Comparison of ENCODE assay signal across 8 cellular contexts in the genomic region with DNA sequence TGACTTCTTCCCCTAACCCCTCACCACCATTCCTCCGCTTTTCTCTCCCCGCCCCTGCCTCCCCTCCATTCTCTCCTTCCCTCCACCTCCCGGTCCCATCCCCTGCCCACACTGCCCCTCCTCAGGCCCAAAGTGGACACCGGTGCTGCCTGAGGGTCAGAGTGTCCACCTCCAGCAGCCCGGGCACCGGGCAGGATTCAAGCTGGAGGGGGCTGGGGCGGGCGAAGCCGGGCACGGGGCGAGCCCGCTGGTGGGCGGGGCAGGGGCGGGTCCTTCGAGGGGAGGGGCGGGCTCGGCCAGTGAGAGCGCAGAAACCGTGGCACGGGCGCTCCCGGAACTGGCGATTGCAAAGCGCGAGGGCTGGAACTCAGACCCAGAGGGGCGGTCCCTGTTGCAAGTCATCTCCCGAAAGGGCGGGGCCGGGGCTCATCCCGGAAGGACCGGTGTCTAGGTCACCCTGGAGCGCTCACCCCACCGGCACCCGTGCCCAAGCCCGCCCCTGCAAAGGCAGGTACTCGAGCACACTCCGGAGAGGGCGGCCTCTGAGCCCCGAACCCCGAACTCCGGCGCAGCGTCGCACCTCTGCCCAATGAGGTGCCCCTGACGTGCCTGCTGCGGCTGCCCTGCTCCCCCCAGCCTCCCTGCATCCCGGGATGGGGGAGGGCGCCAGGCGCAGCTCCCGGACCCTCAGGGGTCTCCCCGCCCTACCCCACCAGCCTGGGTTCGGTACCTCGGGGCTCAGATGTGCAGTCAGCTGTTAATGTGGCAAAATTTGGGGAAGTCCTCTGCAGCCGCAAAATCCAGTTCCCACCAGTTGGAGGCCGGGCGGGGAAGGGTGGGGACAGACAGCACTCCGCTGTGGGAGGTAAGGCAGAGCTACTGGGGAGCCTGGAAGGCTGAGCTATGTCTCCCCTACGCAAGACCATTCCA.
DNase-seq lines count a peak whose midpoint lies in the region; ATAC-seq and TF ChIP-seq lines count a peak whose summit lies in the region.

No MANE protein-coding gene starts in this region.

- H3K9ac ChIP-seq in NT2/D1 (ENCODE audit: insufficient read length, low read depth) (peak overlapping the region; percentile 87), mucosa of rectum (ENCODE audit: low read depth in 1 of 2, low read length in 2 of 2) (peak overlapping the region; percentile 95 to 96)

- H3K4me3 ChIP-seq in NT2/D1 (ENCODE audit: insufficient read length, low read depth) (peak overlapping the region; percentile 80), epithelial cell of esophagus (ENCODE audit: low read length) (peak overlapping the region; percentile 63), mucosa of rectum (ENCODE audit: low read length in 2 of 2) (peak overlapping the region; percentile 87 to 96)

- ATAC-seq in GM19467 (IDR thresholded peaks at IDR 0.05; ENCODE audit: unreplicated experiment) = peak; percentile 95

- no peaks in the 10 kb centered on the region for H3K36me3 ChIP-seq in NT2/D1 (ENCODE audit: insufficient read depth, insufficient read length, low read length)
- H3K36me3 ChIP-seq in mucosa of rectum (ENCODE audit: control insufficient read depth in 2 of 2, insufficient read depth in 2 of 2, low read length in 2 of 2) = no peaks in the 10 kb centered on the region

- DNase-seq in COLO668 (lab: John Stamatoyannopoulos, UW; ENCODE audit: unreplicated experiment) (peak; percentile 96), HPDE6-E6E7 (ENCODE audit: extremely low spot score) (peak; percentile 79), NT2/D1 (ENCODE audit: low read depth, low spot score) (peak; percentile 80), epithelial cell of esophagus (ENCODE audit: low read depth) (peak; percentile 94)
- DNase-seq in activated CD8-positive, alpha-beta memory T cell treated with anti-CD3 and anti-CD28 coated beads, Interleukin-2, amount 50 U/mL, for 4 hours = peak; percentile 86
- DNase-seq in stimulated activated CD8-positive, alpha-beta memory T cell treated with anti-CD3 and anti-CD28 coated beads, Interleukin-4, amount 100 ng/mL, for 4 hours (ENCODE audit: low read depth in 2 of 2, low spot score in 1 of 2) = peak; percentile 63 to 81

- peak overlapping the region; percentile 96 to 97 for H3K27ac ChIP-seq in mucosa of rectum (ENCODE audit: low read depth in 2 of 2, low read length in 2 of 2)

- H3K9me3 ChIP-seq in NT2/D1 (ENCODE audit: insufficient read depth, low read length) (0 out of 2 replicates have a peak, but pooled peaks cover 1% of the 10 kb centered on the region), mucosa of rectum (ENCODE audit: control insufficient read depth in 2 of 2, low read length in 2 of 2) (no peaks in the 10 kb centered on the region)

- peaks cover 36% of the 10 kb centered on the region for H3K4me1 ChIP-seq in NT2/D1 (ENCODE audit: insufficient read depth, insufficient read length)
- peaks cover 38 to 42% of the 10 kb centered on the region in 2 donors for H3K4me1 ChIP-seq in mucosa of rectum (ENCODE audit: control insufficient read depth in 2 of 2, insufficient read depth in 2 of 2, low read length in 2 of 2)

- H3K27me3 ChIP-seq in NT2/D1 (ENCODE audit: insufficient read depth, insufficient read length) (peaks cover 3% of the 10 kb centered on the region), mucosa of rectum (ENCODE audit: control insufficient read depth in 2 of 2, insufficient read depth in 2 of 2, low read length in 2 of 2) (no peaks in the 10 kb centered on the region)

- peak; percentile 12 for TF ChIP-seq CTCF in epithelial cell of esophagus (IDR thresholded peaks at IDR 0.05; ENCODE audit: insufficient read depth, low read depth, low read length, missing control alignments)

Comparison
In these comparisons a context has a peak if more than half of its experiments do, and no peak if none do; other contexts are left out.
1. Peak in every context shown above with its lines: DNase-seq, ATAC-seq, H3K4me3 ChIP-seq and H3K27ac ChIP-seq.